Comparison of ENCODE assay signal across 13 cellular contexts in the genomic region with DNA sequence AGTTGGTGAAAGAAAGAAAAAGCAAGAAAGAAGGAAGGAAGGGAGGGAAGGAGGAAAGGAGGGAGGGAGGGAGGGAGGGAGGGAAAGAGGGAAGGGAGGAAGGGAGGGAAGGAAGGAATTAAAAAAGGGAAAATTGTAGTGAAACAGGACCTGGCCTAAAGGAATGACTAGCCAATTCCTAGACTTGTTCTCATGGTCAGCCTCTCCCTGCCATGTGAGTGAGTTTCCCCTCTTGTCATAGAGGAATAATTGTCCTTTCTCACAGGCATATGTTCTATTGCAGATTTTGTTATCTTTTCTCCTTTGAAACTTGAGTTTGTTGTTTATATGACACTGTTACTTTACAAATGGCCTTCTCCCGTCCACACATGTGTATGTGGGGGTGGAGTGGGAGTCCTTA.
"Had no signal": no experiment of that assay in that cellular context is flagged by ENCODE, and none has a peak within 500 bp of the region (broad histone marks: within the 10 kb centered on the region; RNA-seq: fewer than 3 reads in every experiment).

No MANE protein-coding gene starts in this region.

- H3K27ac ChIP-seq: KMS-11 had no signal

- H3K9ac ChIP-seq: KMS-11, SK-N-SH had no signal

- H3K4me3 ChIP-seq: K562 had no signal

- ATAC-seq: K562 had no signal

- H3K4me2 ChIP-seq: KMS-11, SK-N-SH had no signal

- DNase-seq: NCI-H1092, NCI-H1694 treated with DMSO at 0.1 percent for 48 hours, NCI-H1930, NCI-H2107, NCI-H2227 treated with DMSO at 0.1 percent for 48 hours, NCI-H524, NCI-H526 treated with DMSO at 0.1 percent for 48 hours, RPMI8226, SK-N-SH, SW 1271 had no signal

- H3K9me3 ChIP-seq: SK-N-SH had no signal

- FAIRE-seq: K562, RCC 7860 had no signal
